In genomic region chr2:105777071-105777482, GRCh38 we compare ENCODE assay signal across 12 cellular contexts. TPM values are rescaled to one million over a fixed set of nuclear protein-coding genes. Genes with fewer than 3 reads are reported as not detected.
DNase-seq lines count a peak whose midpoint lies in the region; ATAC-seq and TF ChIP-seq lines count a peak whose summit lies in the region.
"Had no signal": no experiment of that assay in that cellular context is flagged by ENCODE, and none has a peak within 500 bp of the region (broad histone marks: within the 10 kb centered on the region; RNA-seq: fewer than 3 reads in every experiment).

No MANE protein-coding gene starts in this region.

- WGBS in right lobe of liver (ENCODE audit: insufficient coverage, low coverage, low lambda C conversion rate, missing lambda C conversion rate) = 62% methylated on average over 4 of the region's 12 CpGs

- TF ChIP-seq CTCF in CD14-positive monocyte (IDR thresholded peaks at IDR 0.05) (no peak), right lobe of liver (IDR thresholded peaks at IDR 0.05) (no peak)

- ATAC-seq in stimulated activated naive B cell treated with anti-CD40 and anti-IgM and Interleukin-4, amounts not matched to agents 10 μg/mL and 1 μg/mL and 100 μg/mL, for 72 hours (replicated peaks) = peak; percentile 50 to 66
- no peak for ATAC-seq in right lobe of liver

- no peaks in the 10 kb centered on the region for H3K27me3 Mint-ChIP-seq in activated T-cell treated with anti-CD3 and anti-CD28 coated beads, Interleukin-2, amount 50 U/mL, for 24 hours
- H3K27me3 Mint-ChIP-seq in IgD-negative memory B cell (no peaks in the 10 kb centered on the region), CD14-positive monocyte (ENCODE audit: low read depth in 3 of 3) (peaks cover 0 to 1% (median 0%) of the 10 kb centered on the region in 3 donors)
- H3K27me3 Mint-ChIP-seq in stimulated activated naive B cell treated with anti-CD40 and anti-IgM and Interleukin-4, amounts not matched to agents 10 μg/mL and 1 μg/mL and 100 μg/mL, for 72 hours = no peaks in the 10 kb centered on the region

- intact Hi-C loops in CD14-positive monocyte (cut with micrococcal nuclease) = no loop called here
- intact Hi-C loops in right lobe of liver (cut with DNase I) = no loop called here

- no peak for TF ChIP-seq POLR2A in right lobe of liver (IDR thresholded peaks at IDR 0.05)

- H3K4me1 Mint-ChIP-seq in activated T-cell treated with anti-CD3 and anti-CD28 coated beads, Interleukin-2, amount 50 U/mL, for 24 hours (ENCODE audit: low read depth) = peaks cover 98% of the 10 kb centered on the region
- H3K4me1 Mint-ChIP-seq in IgD-negative memory B cell = peaks cover 59 to 82% (median 60%) of the 10 kb centered on the region in 3 donors
- peaks cover 74 to 97% of the 10 kb centered on the region in 2 donors for H3K4me1 Mint-ChIP-seq in stimulated activated naive B cell treated with anti-CD40 and anti-IgM and Interleukin-4, amounts not matched to agents 10 μg/mL and 1 μg/mL and 100 μg/mL, for 72 hours
- peaks cover 49% of the 10 kb centered on the region for H3K4me1 Mint-ChIP-seq in CD14-positive monocyte

- H3K4me3 ChIP-seq in right lobe of liver = no peak overlapping the region
- H3K4me3 ChIP-seq: MG63 had no signal

- no peaks in the 10 kb centered on the region for H3K36me3 ChIP-seq in right lobe of liver
- H3K36me3 ChIP-seq: MG63 had no signal

- H3K9me3 ChIP-seq in right lobe of liver = no peaks in the 10 kb centered on the region
- H3K9me3 ChIP-seq: MG63 had no signal

- peak overlapping the region; percentile 56 for H3K4me3 Mint-ChIP-seq in activated T-cell treated with anti-CD3 and anti-CD28 coated beads, Interleukin-2, amount 50 U/mL, for 24 hours
- H3K4me3 Mint-ChIP-seq in IgD-negative memory B cell = peak overlapping the region; percentile 21 to 85 (median 68)
- H3K4me3 Mint-ChIP-seq in stimulated activated naive B cell treated with anti-CD40 and anti-IgM and Interleukin-4, amounts not matched to agents 10 μg/mL and 1 μg/mL and 100 μg/mL, for 72 hours = peak overlapping the region; percentile 73 to 82
- H3K4me3 Mint-ChIP-seq in CD14-positive monocyte = no peak overlapping the region

- H3K27ac ChIP-seq in angular gyrus (ENCODE audit: low read depth, low read length) (peak overlapping the region; percentile 34), right lobe of liver (no peak overlapping the region)

- H3K27ac Mint-ChIP-seq in activated T-cell treated with anti-CD3 and anti-CD28 coated beads, Interleukin-2, amount 50 U/mL, for 24 hours = peak overlapping the region; percentile 93
- H3K27ac Mint-ChIP-seq in IgD-negative memory B cell (peak overlapping the region; percentile 84 to 98 (median 98)), CD14-positive monocyte (peak overlapping the region in 3 of 7 donors; percentile 14 to 84 (median 74))
- H3K27ac Mint-ChIP-seq in stimulated activated naive B cell treated with anti-CD40 and anti-IgM and Interleukin-4, amounts not matched to agents 10 μg/mL and 1 μg/mL and 100 μg/mL, for 72 hours = peak overlapping the region; percentile 95

- no peaks in the 10 kb centered on the region for H3K27me3 ChIP-seq in right lobe of liver
- H3K27me3 ChIP-seq: MG63 had no signal

- peak; percentile 41 for DNase-seq in activated T-cell treated with anti-CD3 and anti-CD28 coated beads, Interleukin-2, amount 50 U/mL, for 24 hours
- no peak for DNase-seq in activated T-cell treated with anti-CD3 and anti-CD28 coated beads, Interleukin-2, amount 50 U/mL, for 1 hour
- peak; percentile 58 for DNase-seq in stimulated activated naive B cell treated with anti-CD40 and anti-IgM and Interleukin-4, amounts not matched to agents 10 μg/mL and 1 μg/mL and 100 μg/mL, for 72 hours
- no peak for DNase-seq in CD14-positive monocyte (ENCODE audit: low spot score)
- DNase-seq in pons (ENCODE audit: low spot score) = no peak
- no peak for DNase-seq in right lobe of liver
- DNase-seq: activated gamma-delta T cell treated with Interleukin-2 at 50 U/mL for 16 hours, MG63, NCI-H774, SW 1271 had no signal

- no peaks in the 10 kb centered on the region for H3K4me1 ChIP-seq in right lobe of liver

- no peaks in the 10 kb centered on the region for H3K9me3 Mint-ChIP-seq in activated T-cell treated with anti-CD3 and anti-CD28 coated beads, Interleukin-2, amount 50 U/mL, for 24 hours
- H3K9me3 Mint-ChIP-seq in IgD-negative memory B cell (no peaks in the 10 kb centered on the region), CD14-positive monocyte (no peaks in the 10 kb centered on the region)
- peaks cover 0 to 2% of the 10 kb centered on the region in 2 donors for H3K9me3 Mint-ChIP-seq in stimulated activated naive B cell treated with anti-CD40 and anti-IgM and Interleukin-4, amounts not matched to agents 10 μg/mL and 1 μg/mL and 100 μg/mL, for 72 hours

- peaks cover 82% of the 10 kb centered on the region for H3K36me3 Mint-ChIP-seq in activated T-cell treated with anti-CD3 and anti-CD28 coated beads, Interleukin-2, amount 50 U/mL, for 24 hours (ENCODE audit: low read depth)
- peaks cover 4% of the 10 kb centered on the region for H3K36me3 Mint-ChIP-seq in IgD-negative memory B cell
- peaks cover 40 to 58% of the 10 kb centered on the region in 2 donors for H3K36me3 Mint-ChIP-seq in stimulated activated naive B cell treated with anti-CD40 and anti-IgM and Interleukin-4, amounts not matched to agents 10 μg/mL and 1 μg/mL and 100 μg/mL, for 72 hours
- peaks cover 12 to 16% of the 10 kb centered on the region in 2 donors for H3K36me3 Mint-ChIP-seq in CD14-positive monocyte

RNA-seq across cellular contexts. Expression of gene NCK2, which starts 32.4 kb away (rescaled TPM):
- polyA plus RNA-seq in IgD-negative memory B cell (19.6 TPM), CD14-positive monocyte (1 to 10 TPM; 2.5 to 7.6 TPM)
- total RNA-seq in right lobe of liver = 10 to 100 TPM in 1 of 6 experiments, 1 to 10 TPM in 5; 4.8 to 11.7 (median 7.1) TPM

Comparison
In these comparisons a context has a peak if more than half of its experiments do, and no peak if none do; other contexts are left out.
1. DNase-seq: peak in activated T-cell treated with anti-CD3 and anti-CD28 coated beads, Interleukin-2, amount 50 U/mL, for 24 hours (single experiment) and stimulated activated naive B cell treated with anti-CD40 and anti-IgM and Interleukin-4, amounts not matched to agents 10 μg/mL and 1 μg/mL and 100 μg/mL, for 72 hours (single experiment); none in activated T-cell treated with anti-CD3 and anti-CD28 coated beads, Interleukin-2, amount 50 U/mL, for 1 hour (single experiment), CD14-positive monocyte (single experiment), pons (single experiment) and right lobe of liver (0 of 3).
2. H3K4me3 Mint-ChIP-seq: peak in activated T-cell treated with anti-CD3 and anti-CD28 coated beads, Interleukin-2, amount 50 U/mL, for 24 hours (single experiment), IgD-negative memory B cell (4 of 4) and stimulated activated naive B cell treated with anti-CD40 and anti-IgM and Interleukin-4, amounts not matched to agents 10 μg/mL and 1 μg/mL and 100 μg/mL, for 72 hours (2 of 2); none in CD14-positive monocyte (0 of 2).
3. ATAC-seq: peak in stimulated activated naive B cell treated with anti-CD40 and anti-IgM and Interleukin-4, amounts not matched to agents 10 μg/mL and 1 μg/mL and 100 μg/mL, for 72 hours (2 of 2); none in right lobe of liver (0 of 4).